8 cellular contexts compared by ENCODE assay signal in the genomic region with DNA sequence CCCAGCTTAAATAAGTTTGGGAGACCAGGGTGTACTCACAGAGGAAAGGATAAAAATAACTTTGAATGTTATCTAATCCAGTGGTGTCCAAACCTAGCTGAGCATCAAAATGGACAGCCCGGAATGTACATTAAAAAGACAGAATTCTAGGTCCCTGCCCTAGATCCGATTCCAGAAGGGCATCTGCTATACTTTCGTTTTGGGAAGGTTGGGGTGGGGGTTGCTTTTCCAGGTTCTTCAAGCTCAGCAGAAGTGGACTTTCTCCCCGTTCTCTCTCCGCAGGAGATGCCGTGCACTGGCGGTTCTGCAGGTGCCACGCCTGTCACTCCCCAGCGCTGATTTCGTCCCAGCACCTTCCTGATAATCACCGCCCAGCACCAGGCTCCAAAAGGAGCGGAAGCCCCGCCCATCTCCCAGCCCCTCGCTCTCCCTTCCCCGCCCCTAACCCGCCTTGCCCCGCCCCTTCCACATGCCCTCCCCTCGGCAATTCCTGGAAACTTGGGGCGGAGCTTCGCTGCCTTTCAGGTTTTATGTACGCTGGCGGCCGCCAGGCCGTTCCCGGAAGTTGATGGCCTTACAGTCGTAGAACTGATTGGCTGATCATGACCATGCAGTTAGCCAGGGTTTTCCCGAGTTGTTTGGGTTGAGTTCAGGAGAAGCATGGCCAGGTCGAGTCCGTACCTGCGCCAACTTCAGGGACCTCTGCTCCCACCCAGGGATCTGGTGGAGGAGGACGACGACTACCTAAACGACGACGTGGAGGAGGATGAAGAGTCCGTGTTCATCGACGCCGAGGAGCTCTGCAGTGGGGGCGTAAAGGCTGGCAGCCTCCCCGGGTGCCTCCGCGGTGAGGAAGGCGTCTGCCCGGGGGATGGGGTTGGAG. TPM values are rescaled to one million over a fixed set of nuclear protein-coding genes. Genes with fewer than 3 reads are reported as not detected.
DNase-seq lines count a peak whose midpoint lies in the region; ATAC-seq and TF ChIP-seq lines count a peak whose summit lies in the region.

A gene (plus strand): TSS at position 550 of the 883 bp plus-strand sequence. CDS start 111 bp downstream, at position 661.

- no peaks in the 10 kb centered on the region for H3K36me3 ChIP-seq in PC-9 (ENCODE audit: low read depth)

- peaks cover 12% of the 10 kb centered on the region; the same call in 1 of the 2 replicates for H3K79me2 ChIP-seq in PC-9 (ENCODE audit: low read depth)

- peak; percentile 75 for TF ChIP-seq POLR2A in erythroblast (IDR thresholded peaks at IDR 0.05; ENCODE audit: low read length)

- intact Hi-C loops in PC-9 (cut with micrococcal nuclease; ENCODE audit: unreplicated experiment) = loop anchor here (1.0 to 10.0 kb wide), 2 partner anchors 133 to 427 kb away; a partner anchor contains a TSS

- no TSS peak for BruUV-seq in PC-9 (replicated peaks; lab: Mats Ljungman, UMichigan)

- no peaks in the 10 kb centered on the region; the same call in 1 of the 2 replicates for H3F3A ChIP-seq in PC-9 (ENCODE audit: insufficient read depth, low read depth)

- peak within 1 kb of the TSS; percentile 96 for H2AFZ ChIP-seq in PC-9

- peak within 1 kb of the TSS; percentile 61 for H3K27ac ChIP-seq in PC-9

- in situ Hi-C loops in KBM-7 (cut with MboI; ENCODE audit: low pct_unique_long_range_greater_than_20kb, low sequenced_read_pairs) = no loop called here

- CTCF ChIA-PET in PC-9 (lab: Charles Lee) = interaction anchor here (0.6 to 1.1 kb wide), 6 partner anchors 64 to 1181 kb away, joined by 4 to 13 read pairs (median 7); a partner anchor contains a TSS

- H3K9me3 ChIP-seq in PC-9 (ENCODE audit: insufficient read depth, low read depth) = no peaks in the 10 kb centered on the region

- H3K4me3 ChIP-seq in PC-9 = peak within 1 kb of the TSS; percentile 89

- DNase-seq in DMS53 treated with DMSO at 0.1 percent for 48 hours (lab: John Stamatoyannopoulos, UW; ENCODE audit: unreplicated experiment) = peak; percentile 96
- peak; percentile 93 for DNase-seq in KBM-7
- DNase-seq in PC-9 = peak; percentile 92 to 94
- DNase-seq in activated T-cell treated with anti-CD3 and anti-CD28 coated beads for 48 hours (ENCODE audit: low read depth) = peak; percentile 95
- peak; percentile 96 to 97 for DNase-seq in erythroblast (lab: John Stamatoyannopoulos, UW)
- DNase-seq in mucosa of gallbladder (ENCODE audit: low spot score) = peak; percentile 98
- peak; percentile 95 for DNase-seq in stimulated activated CD8-positive, alpha-beta memory T cell treated with anti-CD3 and anti-CD28 coated beads, Interleukin-4, amount 100 ng/mL, for 24 hours (ENCODE audit: low read depth)

- POLR2A ChIA-PET in PC-9 (lab: Charles Lee; ENCODE audit: unreplicated experiment) = interaction anchor here (0.6 to 0.7 kb wide), 4 partner anchors 86 to 720 kb away, joined by 3 to 25 read pairs (median 5); no protein-coding TSS in a partner anchor

- no peaks in the 10 kb centered on the region for H4K20me1 ChIP-seq in PC-9 (ENCODE audit: insufficient read depth)

- H3K9me2 ChIP-seq in PC-9 (ENCODE audit: insufficient read depth) = no peaks in the 10 kb centered on the region

- no peak for TF ChIP-seq CTCF in PC-9 (conservative IDR thresholded peaks at IDR 0.05)

- H3K4me2 ChIP-seq in PC-9 = peak within 1 kb of the TSS; percentile 83

- ATAC-seq in GM21723 (IDR thresholded peaks at IDR 0.05; ENCODE audit: unreplicated experiment) = peak; percentile 93

- no peaks in the 10 kb centered on the region for H3K27me3 ChIP-seq in PC-9 (ENCODE audit: insufficient read depth, low read depth)

- H3K4me1 ChIP-seq in PC-9 (replicated peaks; ENCODE audit: insufficient read depth) = peaks cover 9% of the 10 kb centered on the region; the same call in 1 of the 2 replicates

RNA-seq across cellular contexts. Expression of the gene that starts here (rescaled TPM):
- total RNA-seq in PC-9 (2021) = 8.2 and 10.0 TPM in 2 replicates
- total RNA-seq in mucosa of gallbladder = 3.6 TPM

Comparison
In these comparisons a context has a peak if more than half of its experiments do, and no peak if none do; other contexts are left out.
1. Peak in every context shown above with its lines: DNase-seq, ATAC-seq, H3K4me3 ChIP-seq and H3K27ac ChIP-seq.